ENCODE assay signal across 8 cellular contexts in the genomic region with DNA sequence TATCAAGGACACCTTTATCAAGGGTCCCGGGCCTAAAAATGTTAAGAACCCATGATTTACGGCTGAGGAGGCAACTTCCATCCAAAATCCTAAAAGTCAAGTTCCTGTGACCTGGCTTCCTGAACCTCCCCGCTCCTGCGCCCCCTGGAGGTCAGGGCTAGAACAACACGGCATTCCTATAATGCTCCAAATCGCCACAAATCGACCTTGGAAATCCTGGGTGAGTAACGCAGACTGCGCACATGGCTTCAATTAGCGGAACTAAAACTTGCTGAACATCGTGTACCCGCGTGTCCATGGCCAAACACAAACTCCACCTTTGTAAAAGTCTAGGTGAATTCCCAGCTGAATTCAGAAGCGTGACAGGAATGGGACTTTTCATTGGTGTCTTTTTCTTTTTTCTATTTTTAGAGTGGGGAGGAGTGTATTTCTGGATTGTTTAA. TPM values are rescaled to one million over a fixed set of nuclear protein-coding genes. Genes with fewer than 3 reads are reported as not detected.
DNase-seq lines count a peak whose midpoint lies in the region; ATAC-seq and TF ChIP-seq lines count a peak whose summit lies in the region.

No MANE protein-coding gene starts in this region.

- no peaks in the 10 kb centered on the region for H3K9me2 ChIP-seq in OCI-LY7 (ENCODE audit: insufficient read depth, low read length)

- no peaks in the 10 kb centered on the region for H3K27me3 ChIP-seq in parathyroid adenoma (ENCODE audit: control insufficient read depth, insufficient read depth, low read length)
- H3K27me3 ChIP-seq in upper lobe of left lung: no peaks in the 10 kb centered on the region

- TF ChIP-seq POLR2A in upper lobe of left lung (IDR thresholded peaks at IDR 0.05): no peak

- H3K9me3 ChIP-seq in OCI-LY7 (ENCODE audit: low read length) (no peaks in the 10 kb centered on the region), parathyroid adenoma (ENCODE audit: control insufficient read depth, low read length) (no peaks in the 10 kb centered on the region), upper lobe of left lung (no peaks in the 10 kb centered on the region)

- H3K4me3 ChIP-seq in HFF-Myc (replicated peaks; ENCODE audit: low read depth, low read length) (0 out of 2 replicates have a peak overlapping the region, but pooled peaks have one; percentile 11), OCI-LY7 (ENCODE audit: low read depth, low read length, poor library complexity, severe bottlenecking) (no peak overlapping the region), fibroblast of villous mesenchyme (ENCODE audit: low read depth, low read length) (no peak overlapping the region), parathyroid adenoma (ENCODE audit: low read depth, low read length) (peak overlapping the region; percentile 20), upper lobe of left lung (no peak overlapping the region)

- WGBS in upper lobe of left lung, 2 donors: 6 to 13% methylated on average over 14 of the region's 14 CpGs

- BruUV-seq in OCI-LY7 (replicated peaks; lab: Mats Ljungman, UMichigan): no TSS peak

- TF ChIP-seq CTCF in HFF-Myc (IDR thresholded peaks at IDR 0.05; ENCODE audit: low read depth, low read length, missing control alignments): peak; percentile 99
- peak; percentile 99 for TF ChIP-seq CTCF in OCI-LY7 (conservative IDR thresholded peaks at IDR 0.05; ENCODE audit: low read length)
- peak; percentile 98 for TF ChIP-seq CTCF in fibroblast of villous mesenchyme (IDR thresholded peaks at IDR 0.05; ENCODE audit: insufficient read depth, low read depth, low read length)
- peak; percentile 95 for TF ChIP-seq CTCF in parathyroid adenoma (IDR thresholded peaks at IDR 0.05)
- peak; percentile 83 to 94 (median 84) for TF ChIP-seq CTCF in upper lobe of left lung (IDR thresholded peaks at IDR 0.05)

- H3K79me2 ChIP-seq in OCI-LY7 (ENCODE audit: insufficient read depth, low read depth, low read length) (no peaks in the 10 kb centered on the region), parathyroid adenoma (no peaks in the 10 kb centered on the region)

- H3K36me3 ChIP-seq in OCI-LY7 (ENCODE audit: insufficient read depth, low read length) (no peaks in the 10 kb centered on the region), parathyroid adenoma (ENCODE audit: control insufficient read depth, insufficient read depth, low read length) (no peaks in the 10 kb centered on the region), upper lobe of left lung (no peaks in the 10 kb centered on the region)

- H3K9ac ChIP-seq in parathyroid adenoma: no peak overlapping the region

- intact Hi-C loops in OCI-LY7 (cut with micrococcal nuclease; ENCODE audit: unreplicated experiment): no loop called here

- TF ChIP-seq EP300 in upper lobe of left lung (IDR thresholded peaks at IDR 0.05): peak in 1 of 4 donors; percentile 51

- CTCF ChIA-PET in OCI-LY7 (lab: Charles Lee; ENCODE audit: unreplicated experiment): no interaction called here

- H3K4me1 ChIP-seq in OCI-LY7 (ENCODE audit: insufficient read depth, low read length, poor library complexity, severe bottlenecking) (no peaks in the 10 kb centered on the region), parathyroid adenoma (peaks cover 4% of the 10 kb centered on the region), upper lobe of left lung (peaks cover 3 to 12% (median 10%) of the 10 kb centered on the region in 4 donors)

- peak; percentile 69 to 87 for ATAC-seq in upper lobe of left lung (ENCODE audit: low FRiP score in 2 of 2)

- no peak overlapping the region for H3K27ac ChIP-seq in OCI-LY7 (ENCODE audit: low read depth, low read length, poor library complexity, severe bottlenecking)
- H3K27ac ChIP-seq in parathyroid adenoma: no peak overlapping the region
- no peak overlapping the region for H3K27ac ChIP-seq in upper lobe of left lung

- H3K4me2 ChIP-seq in OCI-LY7 (ENCODE audit: low read length): no peak overlapping the region
- peak overlapping the region; percentile 66 for H3K4me2 ChIP-seq in parathyroid adenoma (ENCODE audit: low read length)

- H2AFZ ChIP-seq in OCI-LY7 (ENCODE audit: low read length) (no peak overlapping the region), parathyroid adenoma (peak overlapping the region; percentile 63)

- POLR2A ChIA-PET in OCI-LY7 (lab: Charles Lee): no interaction called here

- DNase-seq in CD1c-positive myeloid dendritic cell (ENCODE audit: extremely low spot score) (peak; percentile 88), HFF-Myc (ENCODE audit: extremely low read depth, low read depth) (peak; percentile 96), OCI-LY7 (ENCODE audit: low spot score) (peak; percentile 59), fibroblast of villous mesenchyme (ENCODE audit: low read depth) (peak; percentile 95), upper lobe of left lung (peak in 1 of 2 donors; percentile 74), middle frontal gyrus (ENCODE audit: extremely low spot score, low spot score) (no peak)
- DNase-seq in activated T-cell treated with anti-CD3 and anti-CD28 coated beads, Interleukin-2, amount 50 U/mL, for 48 hours: peak; percentile 67 to 68

- H4K20me1 ChIP-seq in OCI-LY7 (ENCODE audit: insufficient read depth, low read length): no peaks in the 10 kb centered on the region

RNA-seq across cellular contexts. Expression of a gene that starts 4.3 kb away (rescaled TPM):
- total RNA-seq in OCI-LY7 (2014; rRNA removed; shearing (Covaris generic)): not detected in 2 replicates
- total RNA-seq in OCI-LY7 (2022) (1.1 TPM in 1 of 2 replicates, not detected in the other), fibroblast of villous mesenchyme (0.32 and 0.43 TPM in 2 replicates), upper lobe of left lung (10 to 100 TPM; 20.3 to 87.3 (median 45.1) TPM)

RNA-seq across cellular contexts. Expression of a gene that starts 26.6 kb away (rescaled TPM):
- 0.70 and 2.9 TPM in 2 replicates for total RNA-seq in OCI-LY7 (2014; rRNA removed; shearing (Covaris generic))
- total RNA-seq in OCI-LY7 (2022): 2.6 and 3.5 TPM in 2 replicates
- total RNA-seq in fibroblast of villous mesenchyme: under 0.01 TPM in 1 of 2 replicates, not detected in the other
- total RNA-seq in upper lobe of left lung: 10 to 100 TPM in 3 of 6 donors, 1 to 10 TPM in 3; 3.8 to 22.9 (median 10.0) TPM

RNA-seq across cellular contexts. Expression of a gene that starts 30.6 kb away (rescaled TPM):
- 4.6 and 5.0 TPM in 2 replicates for total RNA-seq in OCI-LY7 (2014; rRNA removed; shearing (Covaris generic))
- total RNA-seq in OCI-LY7 (2022) (7.6 and 10.3 TPM in 2 replicates), fibroblast of villous mesenchyme (2.6 and 4.2 TPM in 2 replicates), upper lobe of left lung (10 to 100 TPM in 4 of 6 donors, 1 to 10 TPM in 1, under 1 TPM in 1; 0.59 to 28.3 (median 22.4) TPM)

RNA-seq across cellular contexts. Expression of a gene that starts 43.8 kb away (rescaled TPM):
- 23.0 and 32.2 TPM in 2 replicates for total RNA-seq in OCI-LY7 (2014; rRNA removed; shearing (Covaris generic))
- total RNA-seq in OCI-LY7 (2022) (18.9 and 19.7 TPM in 2 replicates), fibroblast of villous mesenchyme (12.2 and 13.4 TPM in 2 replicates), upper lobe of left lung (10 to 100 TPM in 5 of 6 donors, 1 to 10 TPM in 1; 8.4 to 80.7 (median 19.4) TPM)

RNA-seq across cellular contexts. Expression of a gene that starts 49.0 kb away (rescaled TPM):
- 6.5 and 7.9 TPM in 2 replicates for total RNA-seq in OCI-LY7 (2014; rRNA removed; shearing (Covaris generic))
- total RNA-seq in OCI-LY7 (2022) (19.3 and 19.7 TPM in 2 replicates), fibroblast of villous mesenchyme (7.3 and 8.4 TPM in 2 replicates), upper lobe of left lung (10 to 100 TPM; 18.2 to 91.1 (median 35.0) TPM)

Comparison
In these comparisons a context has a peak if more than half of its experiments do, and no peak if none do; other contexts are left out.
1. H3K4me3 ChIP-seq: peak in HFF-Myc (single experiment) and parathyroid adenoma (single experiment); none in OCI-LY7 (single experiment), fibroblast of villous mesenchyme (single experiment) and upper lobe of left lung (0 of 4).
2. RNA of a gene that starts 4.3 kb away (total RNA-seq): 20.3 to 87.3 TPM in upper lobe of left lung; 1.1 TPM in OCI-LY7 and 0.32 to 0.43 TPM in fibroblast of villous mesenchyme; every median in the first group is over 4 times any median in the second.
3. Peak in every context shown above with its lines, with median percentiles within 50 percentile points of each other: CTCF ChIP-seq.